Comparison of ENCODE assay signal across 18 cellular contexts in genomic region chr2:44335806-44336538, GRCh38. TPM values are rescaled to one million over a fixed set of nuclear protein-coding genes. Genes with fewer than 3 reads are reported as not detected.
A peak's percentile ranks its signal among the peaks of the same experiment; 100 is the strongest.
DNase-seq lines count a peak whose midpoint lies in the region; ATAC-seq, FAIRE-seq and TF ChIP-seq lines count a peak whose summit lies in the region.
"Had no signal": no experiment of that assay in that cellular context is flagged by ENCODE, and none has a peak within 500 bp of the region (broad histone marks: within the 10 kb centered on the region; RNA-seq: fewer than 3 reads in every experiment).

No MANE protein-coding gene starts in this region.

- H3K4me1 Mint-ChIP-seq in endodermal cell = no peaks in the 10 kb centered on the region

- DNase-seq in HepG2 (ENCODE audit: low spot score) (no peak), right lobe of liver (no peak), M059J (ENCODE audit: low read depth) (peak; percentile 39), ascending aorta (ENCODE audit: low spot score in 2 of 2) (no peak), endodermal cell (no peak), GM12891 (ENCODE audit: insufficient read length, low spot score) (no peak)
- DNase-seq: Caco-2, DMS153, NCI-H1417, NCI-H187 treated with DMSO at 0.1 percent for 48 hours, NCI-H748 treated with DMSO at 0.1 percent for 48 hours, OCI-M1, RPMI8226 had no signal

- H3K4me3 Mint-ChIP-seq in endodermal cell = no peak overlapping the region

- no peak overlapping the region for H3K27ac Mint-ChIP-seq in endodermal cell

- H3K9me3 ChIP-seq in HepG2 (ENCODE audit: low read length) = no peaks in the 10 kb centered on the region
- no peaks in the 10 kb centered on the region for H3K9me3 ChIP-seq in right lobe of liver
- H3K9me3 ChIP-seq in ascending aorta = no peaks in the 10 kb centered on the region
- H3K9me3 ChIP-seq in endodermal cell (ENCODE audit: control insufficient read depth, low read length) = no peaks in the 10 kb centered on the region
- H3K9me3 ChIP-seq: A549, Caco-2 had no signal

- H3K4me3 ChIP-seq in HepG2 (replicated peaks in 1 of 3; ENCODE audit: insufficient read depth in 1 of 3, low read depth in 2 of 3, low read length in 3 of 3) = no peak overlapping the region
- no peak overlapping the region for H3K4me3 ChIP-seq in right lobe of liver
- H3K4me3 ChIP-seq in ascending aorta = no peak overlapping the region
- H3K4me3 ChIP-seq in endodermal cell (ENCODE audit: low read length) = no peak overlapping the region
- H3K4me3 ChIP-seq: A549 had no signal

- in situ Hi-C loops in HepG2 (cut with HindIII; ENCODE audit: extremely low pct_ligation_motif_present, low pct_unique_long_range_greater_than_20kb) = no loop called here

- H3K36me3 ChIP-seq in HepG2 (replicated peaks in 1 of 2; ENCODE audit: control insufficient read depth in 1 of 2, insufficient read depth in 2 of 2, low read length in 2 of 2) = peaks cover 9 to 50% of the 10 kb centered on the region in 2 experiments
- H3K36me3 ChIP-seq in right lobe of liver = peaks cover 0 to 25% (median 7%) of the 10 kb centered on the region in 4 donors
- peaks cover 35 to 66% of the 10 kb centered on the region in 2 donors for H3K36me3 ChIP-seq in ascending aorta
- peaks cover 48% of the 10 kb centered on the region for H3K36me3 ChIP-seq in endodermal cell (ENCODE audit: control insufficient read depth, insufficient read depth, low read length)

- intact Hi-C loops in HepG2 (cut with micrococcal nuclease; ENCODE audit: unreplicated experiment) = no loop called here
- intact Hi-C loops in right lobe of liver (cut with DNase I) = no loop called here
- intact Hi-C loops in ascending aorta (cut with DNase I) = no loop called here

- H2AFZ ChIP-seq in HepG2 (ENCODE audit: low read length) = no peak overlapping the region

- H3K27ac ChIP-seq in HepG2 (ENCODE audit: extremely low read length, insufficient read depth, low read length) = no peak overlapping the region
- H3K27ac ChIP-seq in right lobe of liver = no peak overlapping the region
- H3K27ac ChIP-seq in ascending aorta = no peak overlapping the region
- no peak overlapping the region for H3K27ac ChIP-seq in endodermal cell (ENCODE audit: low read depth, low read length)
- H3K27ac ChIP-seq: A549, C4-2B had no signal

- no peak for ATAC-seq in HepG2
- no peak for ATAC-seq in right lobe of liver
- ATAC-seq in GM19463 (IDR thresholded peaks at IDR 0.05; ENCODE audit: unreplicated experiment) = no peak
- ATAC-seq: A549 had no signal

- no peak for TF ChIP-seq RAD21 in HepG2 (CRISPR knock-in tag; IDR thresholded peaks at IDR 0.05)

- POLR2A ChIA-PET in HepG2 (lab: Yijun Ruan, JAX) = no interaction called here

- H3K9ac ChIP-seq in HepG2 (ENCODE audit: insufficient read depth, low read depth, low read length) (no peak overlapping the region), endodermal cell (ENCODE audit: extremely low read depth, low read length, poor library complexity, severe bottlenecking) (no peak overlapping the region)

- TF ChIP-seq CTCF in HepG2 (CRISPR knock-in tag; IDR thresholded peaks at IDR 0.05) (no peak), right lobe of liver (IDR thresholded peaks at IDR 0.05) (no peak), ascending aorta (IDR thresholded peaks at IDR 0.05) (no peak), endodermal cell (conservative IDR thresholded peaks at IDR 0.05) (no peak)

- BruUV-seq in HepG2 (replicated peaks; lab: Mats Ljungman, UMichigan) = no TSS peak

- no peaks in the 10 kb centered on the region for H3K27me3 ChIP-seq in HepG2 (ENCODE audit: control insufficient read depth in 1 of 2, insufficient read depth in 2 of 2, low read length in 2 of 2)
- H3K27me3 ChIP-seq in right lobe of liver = no peaks in the 10 kb centered on the region
- no peaks in the 10 kb centered on the region for H3K27me3 ChIP-seq in ascending aorta
- no peaks in the 10 kb centered on the region for H3K27me3 ChIP-seq in endodermal cell (ENCODE audit: control insufficient read depth, insufficient read depth, low read length, poor library complexity, severe bottlenecking)

- no peak for TF ChIP-seq POLR2A in HepG2 (IDR thresholded peaks at IDR 0.05; ENCODE audit: insufficient read depth in 1 of 2, low read depth in 2 of 2, low read length in 2 of 2)
- no peak for TF ChIP-seq POLR2A in right lobe of liver (IDR thresholded peaks at IDR 0.05)
- TF ChIP-seq POLR2A in GM12891 (IDR thresholded peaks at IDR 0.05; ENCODE audit: low read depth, low read length) = no peak

- peaks cover 46% of the 10 kb centered on the region for H3K36me3 Mint-ChIP-seq in endodermal cell (ENCODE audit: low read depth)

- H3K79me2 ChIP-seq in HepG2 (ENCODE audit: insufficient read depth, low read length) = no peaks in the 10 kb centered on the region

- TF ChIP-seq EP300 in HepG2 (IDR thresholded peaks at IDR 0.05; ENCODE audit: low read depth in 2 of 2, low read length in 2 of 2) (no peak), HepG2 (CRISPR knock-in tag; IDR thresholded peaks at IDR 0.05; ENCODE audit: borderline replicate concordance) (no peak)

- H3K9me3 Mint-ChIP-seq in endodermal cell = no peaks in the 10 kb centered on the region

- H3K4me1 ChIP-seq in HepG2 (ENCODE audit: insufficient read depth, low read length) (no peaks in the 10 kb centered on the region), right lobe of liver (no peaks in the 10 kb centered on the region), ascending aorta (peaks cover 0 to 4% of the 10 kb centered on the region in 2 donors), endodermal cell (ENCODE audit: control insufficient read depth, insufficient read depth, low read length) (peaks cover 3% of the 10 kb centered on the region)

- FAIRE-seq in HepG2 (lab: Jason Lieb, UNC) (peak; percentile 70), colon (lab: Jason Lieb, UNC) (peak; percentile 45), GM12891 (lab: Jason Lieb, UNC) (no peak)
- FAIRE-seq: A549, H1 had no signal

- no peaks in the 10 kb centered on the region for H4K20me1 ChIP-seq in HepG2 (ENCODE audit: insufficient read depth, low read length)

- no peak overlapping the region for H3K4me2 ChIP-seq in HepG2 (ENCODE audit: low read depth, low read length)
- H3K4me2 ChIP-seq: A549 had no signal

- CTCF ChIA-PET in HepG2 (lab: Yijun Ruan, JAX; ENCODE audit: low intra/inter-chr PET ratio, low total read pairs) = no interaction called here

- 93% methylated on average over 2 of the region's 2 CpGs for WGBS in HepG2 (ENCODE audit: low lambda C conversion rate)
- WGBS in right lobe of liver (ENCODE audit: insufficient coverage, low coverage, low lambda C conversion rate, missing lambda C conversion rate) = 91% methylated on average over 2 of the region's 2 CpGs
- WGBS in endodermal cell (ENCODE audit: insufficient coverage in 1 of 2, insufficient read length in 1 of 2), 2 experiments = 91 to 100% methylated on average over 1 to 2 of the region's 2 CpGs

- no peaks in the 10 kb centered on the region for H3K27me3 Mint-ChIP-seq in endodermal cell (ENCODE audit: insufficient read depth)

RNA-seq across cellular contexts. Expression of gene PREPL, which starts 25.3 kb away (rescaled TPM):
- total RNA-seq in HepG2 (2016; rRNA removed; fragmentation: Illumina TruSeq; extraction: Trizol) (34.3 and 56.1 TPM in 2 replicates), right lobe of liver (10 to 100 TPM; 13.6 to 20.8 (median 19.6) TPM), ascending aorta (22.6 TPM), endodermal cell (10 to 100 TPM; 28.9 to 42.3 TPM)
- 3.1 and 3.2 TPM in 2 replicates for total RNA-seq in HepG2 (2016; cell fraction: cytosol; rRNA removed; fragmentation: Illumina TruSeq; extraction: Trizol; ENCODE audit: low read depth)
- 33.6 and 53.1 TPM in 2 replicates for total RNA-seq in HepG2 (2016; cell fraction: insoluble cytoplasmic fraction; rRNA removed; fragmentation: Illumina TruSeq; extraction: Trizol)
- 8.3 and 10.0 TPM in 2 replicates for total RNA-seq in HepG2 (2016; cell fraction: membrane; rRNA removed; fragmentation: Illumina TruSeq; extraction: Trizol)
- total RNA-seq in HepG2 (2016; cell fraction: nucleus; rRNA removed; fragmentation: Illumina TruSeq; extraction: Trizol) = 34.9 and 36.8 TPM in 2 replicates
- polyA plus RNA-seq in HepG2 (2011; rRNA removed) = 15.2 and 19.7 TPM in 2 replicates
- polyA plus RNA-seq in HepG2 (2011; cell fraction: cytosol; rRNA removed) = 5.9 and 10.5 TPM in 2 replicates
- 11.8 and 17.5 TPM in 2 replicates for polyA plus RNA-seq in HepG2 (2011; cell fraction: nucleus; rRNA removed)
- polyA plus RNA-seq in HepG2 (2012) = 17.9 and 21.6 TPM in 2 replicates
- polyA plus RNA-seq in HepG2 (2016; cell fraction: cytosol; fragmentation: Illumina TruSeq; extraction: Trizol; ENCODE audit: low read depth) = 0.65 and 0.70 TPM in 2 replicates
- 40.9 and 42.7 TPM in 2 replicates for polyA plus RNA-seq in HepG2 (2016; cell fraction: insoluble cytoplasmic fraction; fragmentation: Illumina TruSeq; extraction: Trizol; ENCODE audit: low read depth)
- 2.1 and 2.8 TPM in 2 replicates for polyA plus RNA-seq in HepG2 (2016; cell fraction: membrane; fragmentation: Illumina TruSeq; extraction: Trizol; ENCODE audit: low read depth)
- polyA plus RNA-seq in HepG2 (2016; cell fraction: nucleus; fragmentation: Illumina TruSeq; extraction: Trizol; ENCODE audit: insufficient read depth, low read depth) = 23.0 and 23.6 TPM in 2 replicates
- polyA minus RNA-seq in HepG2 (2011; rRNA and poly(A)+ RNA removed; ENCODE audit: low replicate concordance) = 17.1 and 20.9 TPM in 2 replicates
- polyA minus RNA-seq in HepG2 (2011; cell fraction: cytosol; rRNA and poly(A)+ RNA removed) = 13.7 and 16.0 TPM in 2 replicates
- polyA minus RNA-seq in HepG2 (2011; cell fraction: nucleus; rRNA and poly(A)+ RNA removed) = 54.3 and 66.9 TPM in 2 replicates
- 23.8 and 31.2 TPM in 2 replicates for total RNA-seq in M059J (2014; rRNA removed; shearing (Covaris generic))
- polyA plus RNA-seq in endodermal cell (2013, experiment 1 of 2) = 53.4 TPM
- polyA plus RNA-seq in endodermal cell (2013, experiment 2 of 2) = 49.1 TPM
- polyA plus RNA-seq in GM12891 (2012; ENCODE audit: low read depth, missing spikeins) = 12.2 TPM

RNA-seq across cellular contexts. Expression of gene CAMKMT, which starts 25.8 kb away (rescaled TPM):
- total RNA-seq in HepG2 (2016; rRNA removed; fragmentation: Illumina TruSeq; extraction: Trizol) (15.3 and 20.8 TPM in 2 replicates), right lobe of liver (1 to 10 TPM; 2.0 to 7.4 (median 5.2) TPM), ascending aorta (5.1 TPM), endodermal cell (10 to 100 TPM; 31.4 to 57.5 TPM)
- total RNA-seq in HepG2 (2016; cell fraction: cytosol; rRNA removed; fragmentation: Illumina TruSeq; extraction: Trizol; ENCODE audit: low read depth) = 7.2 and 7.4 TPM in 2 replicates
- 16.8 and 17.7 TPM in 2 replicates for total RNA-seq in HepG2 (2016; cell fraction: insoluble cytoplasmic fraction; rRNA removed; fragmentation: Illumina TruSeq; extraction: Trizol)
- 7.1 and 9.1 TPM in 2 replicates for total RNA-seq in HepG2 (2016; cell fraction: membrane; rRNA removed; fragmentation: Illumina TruSeq; extraction: Trizol)
- 33.5 and 39.9 TPM in 2 replicates for total RNA-seq in HepG2 (2016; cell fraction: nucleus; rRNA removed; fragmentation: Illumina TruSeq; extraction: Trizol)
- polyA plus RNA-seq in HepG2 (2011; rRNA removed) = 4.9 and 6.9 TPM in 2 replicates
- 4.7 and 4.9 TPM in 2 replicates for polyA plus RNA-seq in HepG2 (2011; cell fraction: cytosol; rRNA removed)
- 5.4 and 5.7 TPM in 2 replicates for polyA plus RNA-seq in HepG2 (2011; cell fraction: nucleus; rRNA removed)
- polyA plus RNA-seq in HepG2 (2012) = 6.8 and 9.4 TPM in 2 replicates
- polyA plus RNA-seq in HepG2 (2016; cell fraction: cytosol; fragmentation: Illumina TruSeq; extraction: Trizol; ENCODE audit: low read depth) = 3.3 and 4.4 TPM in 2 replicates
- 22.6 and 23.5 TPM in 2 replicates for polyA plus RNA-seq in HepG2 (2016; cell fraction: insoluble cytoplasmic fraction; fragmentation: Illumina TruSeq; extraction: Trizol; ENCODE audit: low read depth)
- 6.3 and 7.0 TPM in 2 replicates for polyA plus RNA-seq in HepG2 (2016; cell fraction: membrane; fragmentation: Illumina TruSeq; extraction: Trizol; ENCODE audit: low read depth)
- polyA plus RNA-seq in HepG2 (2016; cell fraction: nucleus; fragmentation: Illumina TruSeq; extraction: Trizol; ENCODE audit: insufficient read depth, low read depth) = 16.3 and 17.1 TPM in 2 replicates
- polyA minus RNA-seq in HepG2 (2011; rRNA and poly(A)+ RNA removed; ENCODE audit: low replicate concordance) = 6.4 and 7.6 TPM in 2 replicates
- polyA minus RNA-seq in HepG2 (2011; cell fraction: cytosol; rRNA and poly(A)+ RNA removed) = 3.4 and 7.7 TPM in 2 replicates
- polyA minus RNA-seq in HepG2 (2011; cell fraction: nucleus; rRNA and poly(A)+ RNA removed) = 48.0 and 55.1 TPM in 2 replicates
- 3.4 and 6.2 TPM in 2 replicates for total RNA-seq in M059J (2014; rRNA removed; shearing (Covaris generic))
- polyA plus RNA-seq in endodermal cell (2013, experiment 1 of 2) = 15.9 TPM
- 17.5 TPM for polyA plus RNA-seq in endodermal cell (2013, experiment 2 of 2)
- 7.4 TPM for polyA plus RNA-seq in GM12891 (2012; ENCODE audit: low read depth, missing spikeins)
